In the genomic region with DNA sequence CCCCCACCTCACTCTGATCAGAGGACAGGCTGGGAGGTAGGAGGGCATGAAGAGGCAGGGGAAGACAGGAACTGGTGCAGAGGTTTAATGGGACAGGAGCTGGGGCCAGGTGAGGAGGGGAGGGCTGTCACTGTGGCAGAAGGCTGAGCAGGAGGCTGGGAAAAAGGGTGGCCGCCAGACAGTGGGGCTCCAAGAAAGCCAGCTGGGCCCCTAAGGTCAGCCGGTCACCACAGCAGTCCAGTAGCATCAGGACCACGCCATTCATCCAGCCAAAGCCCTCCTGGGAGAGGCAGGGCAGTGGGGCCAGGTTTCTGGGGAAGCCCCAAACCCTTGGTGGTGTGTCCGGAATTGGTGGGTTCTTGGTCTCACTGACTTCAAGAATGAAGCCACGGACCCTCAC, we compare ENCODE assay signal across 26 cellular contexts. TPM values are rescaled to one million over a fixed set of nuclear protein-coding genes. Genes with fewer than 3 reads are reported as not detected.
DNase-seq lines count a peak whose midpoint lies in the region; ATAC-seq, FAIRE-seq and TF ChIP-seq lines count a peak whose summit lies in the region.
"Had no signal": no experiment of that assay in that cellular context is flagged by ENCODE, and none has a peak within 500 bp of the region (broad histone marks: within the 10 kb centered on the region; RNA-seq: fewer than 3 reads in every experiment).

No MANE protein-coding gene starts in this region.

- peak overlapping the region; percentile 49 for H3K4me2 ChIP-seq in HepG2 (ENCODE audit: low read depth, low read length)
- H3K4me2 ChIP-seq: A549, SK-N-SH had no signal

- POLR2A ChIA-PET in HepG2 (lab: Yijun Ruan, JAX), result interaction anchor here (0.8 to 2.8 kb wide), 6 partner anchors 9 to 103 kb away, joined by 4 to 28 read pairs (median 8); a partner anchor contains a TSS
- POLR2A ChIA-PET in naive thymus-derived CD8-positive, alpha-beta T cell (lab: Charles Lee), result interaction anchor here (1.0 to 17.9 kb wide), 5 partner anchors 12 to 242 kb away, joined by 3 to 277 read pairs (median 5); a partner anchor contains a TSS

- TF ChIP-seq EP300 in HepG2 (IDR thresholded peaks at IDR 0.05; ENCODE audit: low read depth in 2 of 2, low read length in 2 of 2) (no peak), HepG2 (CRISPR knock-in tag; IDR thresholded peaks at IDR 0.05; ENCODE audit: borderline replicate concordance) (no peak)

- 36% methylated on average over 2 of the region's 5 CpGs for WGBS in HepG2 (ENCODE audit: low lambda C conversion rate)
- no CpG with 5 or more reads among the region's 5 CpGs for WGBS in right lobe of liver (ENCODE audit: insufficient coverage, low coverage, low lambda C conversion rate, missing lambda C conversion rate)

- H3K4me3 ChIP-seq in HepG2 (replicated peaks in 1 of 3; ENCODE audit: insufficient read depth in 1 of 3, low read depth in 2 of 3, low read length in 3 of 3) (no peak overlapping the region), right lobe of liver (no peak overlapping the region)
- H3K4me3 ChIP-seq: A549; BLaER1 treated with 17β-estradiol and CSF1 and Interleukin-3, amounts not matched to agents 10 nM and 100 nM; HAP-1; MG63 had no signal

- FAIRE-seq in HepG2 (lab: Jason Lieb, UNC), result no peak
- FAIRE-seq: A549 had no signal

- no peak for TF ChIP-seq RAD21 in HepG2 (CRISPR knock-in tag; IDR thresholded peaks at IDR 0.05)

- peak overlapping the region; percentile 20 for H3K4me3 Mint-ChIP-seq in activated T-helper 17 cell treated with anti-CD3 and anti-CD28 coated beads, Interleukin-2, amount 50 U/mL, for 72 hours
- H3K4me3 Mint-ChIP-seq in naive thymus-derived CD8-positive, alpha-beta T cell, result peak overlapping the region in 4 of 10 donors; percentile 7 to 42 (median 24)

- no peaks in the 10 kb centered on the region; a peak in 1 of 5 replicates for H3K27me3 ChIP-seq in HepG2 (ENCODE audit: control insufficient read depth in 1 of 2, insufficient read depth in 2 of 2, low read length in 2 of 2)
- no peaks in the 10 kb centered on the region for H3K27me3 ChIP-seq in right lobe of liver
- H3K27me3 ChIP-seq: BLaER1 treated with 17β-estradiol and CSF1 and Interleukin-3, amounts not matched to agents 10 nM and 100 nM; MG63 had no signal

- H3K27ac Mint-ChIP-seq in activated T-helper 17 cell treated with anti-CD3 and anti-CD28 coated beads, Interleukin-2, amount 50 U/mL, for 72 hours, result no peak overlapping the region
- H3K27ac Mint-ChIP-seq in naive thymus-derived CD8-positive, alpha-beta T cell, result peak overlapping the region in 7 of 10 donors; percentile 27 to 85 (median 72)

- H3K4me1 ChIP-seq in HepG2 (ENCODE audit: insufficient read depth, low read length) (peaks cover 59% of the 10 kb centered on the region), right lobe of liver (peaks cover 0 to 9% (median 0%) of the 10 kb centered on the region in 4 donors)

- in situ Hi-C loops in HepG2 (cut with HindIII; ENCODE audit: extremely low pct_ligation_motif_present, low pct_unique_long_range_greater_than_20kb), result no loop called here

- no peak for TF ChIP-seq CTCF in HepG2 (CRISPR knock-in tag; IDR thresholded peaks at IDR 0.05)
- TF ChIP-seq CTCF in right lobe of liver (IDR thresholded peaks at IDR 0.05), result no peak

- ATAC-seq in HepG2 (no peak), right lobe of liver (no peak), GM21737 (IDR thresholded peaks at IDR 0.05; ENCODE audit: unreplicated experiment) (no peak), sciatic nerve (no peak)
- no peak for ATAC-seq in activated T-helper 17 cell treated with anti-CD3 and anti-CD28 coated beads, Interleukin-2, amount 50 U/mL, for 72 hours (replicated peaks)
- no peak for ATAC-seq in naive thymus-derived CD8-positive, alpha-beta T cell
- ATAC-seq: A549 had no signal

- H3K27me3 Mint-ChIP-seq in activated T-helper 17 cell treated with anti-CD3 and anti-CD28 coated beads, Interleukin-2, amount 50 U/mL, for 72 hours, result no peaks in the 10 kb centered on the region
- H3K27me3 Mint-ChIP-seq in naive thymus-derived CD8-positive, alpha-beta T cell, result no peaks in the 10 kb centered on the region

- H3K9me3 Mint-ChIP-seq in activated T-helper 17 cell treated with anti-CD3 and anti-CD28 coated beads, Interleukin-2, amount 50 U/mL, for 72 hours, result no peaks in the 10 kb centered on the region
- no peaks in the 10 kb centered on the region for H3K9me3 Mint-ChIP-seq in naive thymus-derived CD8-positive, alpha-beta T cell

- TF ChIP-seq POLR2A in HepG2 (IDR thresholded peaks at IDR 0.05; ENCODE audit: insufficient read depth in 1 of 2, low read depth in 2 of 2, low read length in 2 of 2) (no peak), right lobe of liver (IDR thresholded peaks at IDR 0.05) (no peak)

- no peaks in the 10 kb centered on the region for H3K79me2 ChIP-seq in HepG2 (ENCODE audit: insufficient read depth, low read length)

- no peaks in the 10 kb centered on the region for H3K9me3 ChIP-seq in HepG2 (ENCODE audit: low read length)
- H3K9me3 ChIP-seq in right lobe of liver, result no peaks in the 10 kb centered on the region
- H3K9me3 ChIP-seq: A549, HAP-1, MG63, SK-N-SH had no signal

- H3K27ac ChIP-seq in HepG2 (ENCODE audit: extremely low read length, insufficient read depth, low read length) (no peak overlapping the region), right lobe of liver (no peak overlapping the region)
- H3K27ac ChIP-seq: A549; BLaER1 treated with 17β-estradiol and CSF1 and Interleukin-3, amounts not matched to agents 10 nM and 100 nM; HL-60 had no signal

- no peak overlapping the region for H2AFZ ChIP-seq in HepG2 (ENCODE audit: low read length)

- H3K36me3 ChIP-seq in HepG2 (replicated peaks in 1 of 2; ENCODE audit: control insufficient read depth in 1 of 2, insufficient read depth in 2 of 2, low read length in 2 of 2) (no peaks in the 10 kb centered on the region), right lobe of liver (no peaks in the 10 kb centered on the region)
- H3K36me3 ChIP-seq: BLaER1 treated with 17β-estradiol and CSF1 and Interleukin-3, amounts not matched to agents 10 nM and 100 nM; HAP-1; MG63 had no signal

- peaks cover 16% of the 10 kb centered on the region for H3K4me1 Mint-ChIP-seq in activated T-helper 17 cell treated with anti-CD3 and anti-CD28 coated beads, Interleukin-2, amount 50 U/mL, for 72 hours
- peaks cover 17 to 49% (median 32%) of the 10 kb centered on the region in 4 donors for H3K4me1 Mint-ChIP-seq in naive thymus-derived CD8-positive, alpha-beta T cell

- intact Hi-C loops in HepG2 (cut with micrococcal nuclease; ENCODE audit: unreplicated experiment), result no loop called here
- intact Hi-C loops in right lobe of liver (cut with DNase I), result no loop called here
- intact Hi-C loops in sciatic nerve (cut with DNase I), result no loop called here

- DNase-seq in HepG2 (ENCODE audit: low spot score), result no peak
- DNase-seq in right lobe of liver, result no peak
- DNase-seq in naive thymus-derived CD8-positive, alpha-beta T cell, result no peak
- DNase-seq in NCI-H187 treated with DMSO at 0.1 percent for 48 hours (lab: John Stamatoyannopoulos, UW), result no peak
- no peak for DNase-seq in NCI-H526 (lab: John Stamatoyannopoulos, UW)
- DNase-seq in sciatic nerve (ENCODE audit: low spot score), result no peak
- DNase-seq: DMS79 treated with DMSO at 0.1 percent for 48 hours, IMR-90, Karpas-422, MG63, NCI-H1048, NCI-H1436 treated with DMSO at 0.1 percent for 48 hours, NCI-H2081, NCI-H2171 treated with DMSO at 0.1 percent for 48 hours, NCI-H510A, NCI-H82, SHP77 treated with DMSO at 0.1 percent for 48 hours, SK-N-SH had no signal

- BruUV-seq in HepG2 (replicated peaks; lab: Mats Ljungman, UMichigan), result TSS peak; percentile 99

- H3K9ac ChIP-seq in HepG2 (ENCODE audit: insufficient read depth, low read depth, low read length), result peak overlapping the region; percentile 39; the same call in 1 of the 2 replicates
- H3K9ac ChIP-seq: BLaER1 treated with 17β-estradiol and CSF1 and Interleukin-3, amounts not matched to agents 10 nM and 100 nM; SK-N-SH had no signal

- H4K20me1 ChIP-seq in HepG2 (ENCODE audit: insufficient read depth, low read length), result no peaks in the 10 kb centered on the region

- CTCF ChIA-PET in HepG2 (lab: Yijun Ruan, JAX; ENCODE audit: low intra/inter-chr PET ratio, low total read pairs), result no interaction called here

- no peaks in the 10 kb centered on the region for H3K36me3 Mint-ChIP-seq in activated T-helper 17 cell treated with anti-CD3 and anti-CD28 coated beads, Interleukin-2, amount 50 U/mL, for 72 hours (ENCODE audit: low read depth)
- H3K36me3 Mint-ChIP-seq in naive thymus-derived CD8-positive, alpha-beta T cell, result no peaks in the 10 kb centered on the region

TF ChIP-seq in HepG2, 621 proteins besides CTCF, POLR2A, EP300 and RAD21 (continues in another document):
- TF ChIP-seq RXRA (CRISPR knock-in tag; IDR thresholded peaks at IDR 0.05), result peak; percentile 32; the same call in 1 of the 2 replicates

RNA-seq across cellular contexts. Expression of a gene that starts 8.5 kb away (rescaled TPM):
- total RNA-seq in HepG2 (2016; rRNA removed; fragmentation: Illumina TruSeq; extraction: Trizol) (0.46 and 0.86 TPM in 2 replicates), right lobe of liver (1 to 10 TPM in 4 of 6 experiments, not detected in 2; 2.1 to 5.1 (median 2.9) TPM), sciatic nerve (not detected)
- 0.51 and 0.71 TPM in 2 replicates for total RNA-seq in HepG2 (2016; cell fraction: cytosol; rRNA removed; fragmentation: Illumina TruSeq; extraction: Trizol; ENCODE audit: low read depth)
- 0.13 and 1.3 TPM in 2 replicates for total RNA-seq in HepG2 (2016; cell fraction: insoluble cytoplasmic fraction; rRNA removed; fragmentation: Illumina TruSeq; extraction: Trizol)
- total RNA-seq in HepG2 (2016; cell fraction: membrane; rRNA removed; fragmentation: Illumina TruSeq; extraction: Trizol), result 0.24 and 0.59 TPM in 2 replicates
- total RNA-seq in HepG2 (2016; cell fraction: nucleus; rRNA removed; fragmentation: Illumina TruSeq; extraction: Trizol), result 1.1 and 2.0 TPM in 2 replicates
- 0.50 and 0.53 TPM in 2 replicates for polyA plus RNA-seq in HepG2 (2011; rRNA removed)
- polyA plus RNA-seq in HepG2 (2011; cell fraction: cytosol; rRNA removed), result 0.09 and 0.11 TPM in 2 replicates
- 2.1 and 2.9 TPM in 2 replicates for polyA plus RNA-seq in HepG2 (2011; cell fraction: nucleus; rRNA removed)
- polyA plus RNA-seq in HepG2 (2012), result 0.63 and 1.1 TPM in 2 replicates
- 0.17 and 0.23 TPM in 2 replicates for polyA plus RNA-seq in HepG2 (2016; cell fraction: cytosol; fragmentation: Illumina TruSeq; extraction: Trizol; ENCODE audit: low read depth)
- 0.19 and 0.55 TPM in 2 replicates for polyA plus RNA-seq in HepG2 (2016; cell fraction: insoluble cytoplasmic fraction; fragmentation: Illumina TruSeq; extraction: Trizol; ENCODE audit: low read depth)
- polyA plus RNA-seq in HepG2 (2016; cell fraction: membrane; fragmentation: Illumina TruSeq; extraction: Trizol; ENCODE audit: low read depth), result 0.40 and 0.50 TPM in 2 replicates
- polyA plus RNA-seq in HepG2 (2016; cell fraction: nucleus; fragmentation: Illumina TruSeq; extraction: Trizol; ENCODE audit: insufficient read depth, low read depth), result 2.4 and 2.9 TPM in 2 replicates
- polyA minus RNA-seq in HepG2 (2011; rRNA and poly(A)+ RNA removed; ENCODE audit: low replicate concordance), result 0.76 TPM in 1 of 2 replicates, not detected in the other
- not detected in 2 replicates for polyA minus RNA-seq in HepG2 (2011; cell fraction: cytosol; rRNA and poly(A)+ RNA removed)
- polyA minus RNA-seq in HepG2 (2011; cell fraction: nucleus; rRNA and poly(A)+ RNA removed), result 2.3 and 3.2 TPM in 2 replicates
- total RNA-seq in activated T-helper 17 cell treated with anti-CD3 and anti-CD28 coated beads, Interleukin-2, amount 50 U/mL, for 72 hours, result not detected
- not detected for total RNA-seq in naive thymus-derived CD8-positive, alpha-beta T cell
- not detected for polyA plus RNA-seq in naive thymus-derived CD8-positive, alpha-beta T cell
- total RNA-seq: HT1080, IMR-90, RPMI7951 had no signal
- polyA plus RNA-seq: IMR-90, SK-N-SH had no signal
